1 cellular context compared by ENCODE assay signal in genomic region chr22:19773470-19774040, GRCh38.
TF ChIP-seq lines count a peak whose summit lies in the region.

No MANE protein-coding gene starts in this region.

TF ChIP-seq in GM12878, 131 proteins besides CTCF, POLR2A, EP300 and RAD21:
- TF ChIP-seq ATF3 (IDR thresholded peaks at IDR 0.05; ENCODE audit: borderline replicate concordance, extremely low read depth, low read depth, low read length), result no peak
- TF ChIP-seq HDAC2 (IDR thresholded peaks at IDR 0.05), result no peak
- TF ChIP-seq GATAD2B (conservative IDR thresholded peaks at IDR 0.05; ENCODE audit: low read depth), result no peak
